ENCODE assay signal across 13 cellular contexts in genomic region chr16:23837553-23838308, GRCh38. TPM values are rescaled to one million over a fixed set of nuclear protein-coding genes. Genes with fewer than 3 reads are reported as not detected.
DNase-seq lines count a peak whose midpoint lies in the region; ATAC-seq and TF ChIP-seq lines count a peak whose summit lies in the region.
"Had no signal": no experiment of that assay in that cellular context is flagged by ENCODE, and none has a peak within 500 bp of the region (broad histone marks: within the 10 kb centered on the region; RNA-seq: fewer than 3 reads in every experiment).

No MANE protein-coding gene starts in this region.

- no peak for ATAC-seq in CD8-positive, alpha-beta T cell
- no peak for ATAC-seq in activated naive CD8-positive, alpha-beta T cell treated with anti-CD3 and anti-CD28 coated beads, Interleukin-2, amount 50 U/mL, for 24 hours
- ATAC-seq in natural killer cell treated with Interleukin-12 subunit alpha and Interleukin-12 subunit beta and Interleukin-15 and Interleukin-18, amount 100 ng/mL, for 72 hours, result no peak
- no peak for ATAC-seq in GM18498 (IDR thresholded peaks at IDR 0.05; ENCODE audit: unreplicated experiment)

- POLR2A ChIA-PET in CD8-positive, alpha-beta T cell (lab: Charles Lee), result interaction anchor here (1.0 to 1.6 kb wide), 5 partner anchors 11 to 59 kb away, joined by 3 to 6 read pairs (median 4); no protein-coding TSS in a partner anchor

- peaks cover 58% of the 10 kb centered on the region for H3K4me1 ChIP-seq in CD8-positive, alpha-beta T cell (ENCODE audit: insufficient read depth, low read length)
- H3K4me1 ChIP-seq in HUES64 (ENCODE audit: insufficient read depth, low read length) (peaks cover 8% of the 10 kb centered on the region; the same call in 1 of the 2 replicates), SJCRH30 (no peaks in the 10 kb centered on the region)

- H3K36me3 ChIP-seq in CD8-positive, alpha-beta T cell (ENCODE audit: insufficient read depth, low read length), result no peaks in the 10 kb centered on the region
- H3K36me3 ChIP-seq in HUES64 (ENCODE audit: insufficient read depth, low read length) (no peaks in the 10 kb centered on the region), SJCRH30 (no peaks in the 10 kb centered on the region), MG63 (no peaks in the 10 kb centered on the region)

- no peak for DNase-seq in CD8-positive, alpha-beta T cell
- DNase-seq in activated naive CD8-positive, alpha-beta T cell treated with anti-CD3 and anti-CD28 coated beads, Interleukin-2, amount 50 U/mL, for 24 hours, result no peak
- DNase-seq in natural killer cell treated with Interleukin-12 subunit alpha and Interleukin-12 subunit beta and Interleukin-15 and Interleukin-18, amount 100 ng/mL, for 72 hours (ENCODE audit: low spot score), result no peak
- DNase-seq in SJCRH30 (no peak), MG63 (no peak), NCI-H1417 (lab: John Stamatoyannopoulos, UW) (no peak)
- DNase-seq: amniotic stem cell, DMS79, NCI-H2171 treated with DMSO at 0.1 percent for 48 hours, T1000 had no signal

- H3K27me3 ChIP-seq in CD8-positive, alpha-beta T cell (ENCODE audit: insufficient read depth, low read length), result no peaks in the 10 kb centered on the region
- H3K27me3 ChIP-seq in HUES64 (ENCODE audit: insufficient read depth, low read length) (peaks cover 63% of the 10 kb centered on the region), SJCRH30 (no peaks in the 10 kb centered on the region), MG63 (peaks cover 43% of the 10 kb centered on the region)

- H3K27me3 Mint-ChIP-seq in CD8-positive, alpha-beta T cell (ENCODE audit: low read depth), result no peaks in the 10 kb centered on the region
- H3K27me3 Mint-ChIP-seq in activated naive CD8-positive, alpha-beta T cell treated with anti-CD3 and anti-CD28 coated beads, Interleukin-2, amount 50 U/mL, for 24 hours, result no peaks in the 10 kb centered on the region
- H3K27me3 Mint-ChIP-seq in natural killer cell treated with Interleukin-12 subunit alpha and Interleukin-12 subunit beta and Interleukin-15 and Interleukin-18, amount 100 ng/mL, for 72 hours, result no peaks in the 10 kb centered on the region

- H3K9me3 Mint-ChIP-seq in CD8-positive, alpha-beta T cell, result no peaks in the 10 kb centered on the region
- H3K9me3 Mint-ChIP-seq in activated naive CD8-positive, alpha-beta T cell treated with anti-CD3 and anti-CD28 coated beads, Interleukin-2, amount 50 U/mL, for 24 hours, result no peaks in the 10 kb centered on the region
- H3K9me3 Mint-ChIP-seq in natural killer cell treated with Interleukin-12 subunit alpha and Interleukin-12 subunit beta and Interleukin-15 and Interleukin-18, amount 100 ng/mL, for 72 hours, result no peaks in the 10 kb centered on the region

- WGBS in HUES64, result 66% methylated on average over 16 of the region's 16 CpGs

- CTCF ChIA-PET in CD8-positive, alpha-beta T cell (lab: Charles Lee), result interaction anchor here (0.7 to 4.2 kb wide), 11 partner anchors 12 to 173 kb away, joined by 3 to 18 read pairs (median 5); no protein-coding TSS in a partner anchor

- intact Hi-C loops in CD8-positive, alpha-beta T cell (cut with DNase I, micrococcal nuclease), result loop anchor here (1.0 to 10.0 kb wide), 7 partner anchors 27 to 697 kb away; partner anchors contain the start of genes COG7 (in 1 of the 2) and RBBP6 (in 1 of the 2)

- H3K4me3 ChIP-seq in CD8-positive, alpha-beta T cell (ENCODE audit: low read depth, low read length), result peak overlapping the region; percentile 93
- peak overlapping the region; percentile 68; the same call in 1 of the 2 replicates for H3K4me3 ChIP-seq in HUES64 (ENCODE audit: low read length)
- H3K4me3 ChIP-seq in SJCRH30, result no peak overlapping the region
- H3K4me3 ChIP-seq in MG63, result no peak overlapping the region
- H3K4me3 ChIP-seq: mucosa of descending colon had no signal

- H3K9ac ChIP-seq in HUES64 (ENCODE audit: low read depth, low read length), result no peak overlapping the region

- peaks cover 35% of the 10 kb centered on the region for H3K36me3 Mint-ChIP-seq in CD8-positive, alpha-beta T cell
- peaks cover 24% of the 10 kb centered on the region for H3K36me3 Mint-ChIP-seq in activated naive CD8-positive, alpha-beta T cell treated with anti-CD3 and anti-CD28 coated beads, Interleukin-2, amount 50 U/mL, for 24 hours (ENCODE audit: low read depth)
- H3K36me3 Mint-ChIP-seq in natural killer cell treated with Interleukin-12 subunit alpha and Interleukin-12 subunit beta and Interleukin-15 and Interleukin-18, amount 100 ng/mL, for 72 hours, result peaks cover 14% of the 10 kb centered on the region

- H3K4me1 Mint-ChIP-seq in CD8-positive, alpha-beta T cell (ENCODE audit: low read depth), result peaks cover 67% of the 10 kb centered on the region
- H3K4me1 Mint-ChIP-seq in activated naive CD8-positive, alpha-beta T cell treated with anti-CD3 and anti-CD28 coated beads, Interleukin-2, amount 50 U/mL, for 24 hours, result peaks cover 74% of the 10 kb centered on the region
- peaks cover 65 to 75% of the 10 kb centered on the region in 2 donors for H3K4me1 Mint-ChIP-seq in natural killer cell treated with Interleukin-12 subunit alpha and Interleukin-12 subunit beta and Interleukin-15 and Interleukin-18, amount 100 ng/mL, for 72 hours (ENCODE audit: low read depth in 2 of 2)

- H3K27ac Mint-ChIP-seq in CD8-positive, alpha-beta T cell, result peak overlapping the region; percentile 91
- peak overlapping the region; percentile 89 for H3K27ac Mint-ChIP-seq in activated naive CD8-positive, alpha-beta T cell treated with anti-CD3 and anti-CD28 coated beads, Interleukin-2, amount 50 U/mL, for 24 hours
- H3K27ac Mint-ChIP-seq in natural killer cell treated with Interleukin-12 subunit alpha and Interleukin-12 subunit beta and Interleukin-15 and Interleukin-18, amount 100 ng/mL, for 72 hours, result peak overlapping the region; percentile 90 to 93

- no peak for TF ChIP-seq CTCF in CD8-positive, alpha-beta T cell (IDR thresholded peaks at IDR 0.05)

- no peaks in the 10 kb centered on the region for H3K9me3 ChIP-seq in CD8-positive, alpha-beta T cell (ENCODE audit: low read length)
- no peaks in the 10 kb centered on the region for H3K9me3 ChIP-seq in HUES64 (ENCODE audit: insufficient read depth, low read depth, low read length)
- no peaks in the 10 kb centered on the region for H3K9me3 ChIP-seq in SJCRH30 (replicated peaks)
- H3K9me3 ChIP-seq in MG63, result no peaks in the 10 kb centered on the region
- H3K9me3 ChIP-seq: mucosa of descending colon had no signal

- H3K27ac ChIP-seq in CD8-positive, alpha-beta T cell (ENCODE audit: low read depth, low read length), result peak overlapping the region; percentile 44
- no peak overlapping the region for H3K27ac ChIP-seq in HUES64 (ENCODE audit: low read depth, low read length)
- no peak overlapping the region for H3K27ac ChIP-seq in SJCRH30

- peak overlapping the region; percentile 99 for H3K4me3 Mint-ChIP-seq in CD8-positive, alpha-beta T cell
- peak overlapping the region; percentile 99 for H3K4me3 Mint-ChIP-seq in activated naive CD8-positive, alpha-beta T cell treated with anti-CD3 and anti-CD28 coated beads, Interleukin-2, amount 50 U/mL, for 24 hours
- peak overlapping the region; percentile 98 for H3K4me3 Mint-ChIP-seq in natural killer cell treated with Interleukin-12 subunit alpha and Interleukin-12 subunit beta and Interleukin-15 and Interleukin-18, amount 100 ng/mL, for 72 hours

RNA-seq across cellular contexts. Expression of gene PRKCB, which starts 1.9 kb away (rescaled TPM):
- total RNA-seq in CD8-positive, alpha-beta T cell, result 10 to 100 TPM; 62.8 to 64.4 TPM
- polyA plus RNA-seq in HUES64 (2013, experiment 1 of 2), result 5.1 TPM
- polyA plus RNA-seq in HUES64 (2013, experiment 2 of 2), result 6.2 TPM
- total RNA-seq in natural killer cell treated with Interleukin-12 subunit alpha and Interleukin-12 subunit beta and Interleukin-15 and Interleukin-18, amount 100 ng/mL, for 72 hours, result 100 to 1,000 TPM; 193 to 273 TPM
- not detected in 2 replicates for total RNA-seq in SJCRH30 (2014; rRNA removed; shearing (Covaris generic))
- total RNA-seq in MG63 (2014; rRNA removed; shearing (Covaris generic); ENCODE audit: low replicate concordance), result 0.02 TPM in 1 of 2 replicates, not detected in the other

Comparison
In these comparisons a context has a peak if more than half of its experiments do, and no peak if none do; other contexts are left out.
1. H3K4me3 ChIP-seq: peak in CD8-positive, alpha-beta T cell (single experiment) and HUES64 (single experiment); none in SJCRH30 (single experiment) and MG63 (single experiment).
2. RNA of gene PRKCB, which starts 1.9 kb away (total RNA-seq): 193 to 273 TPM in natural killer cell treated with Interleukin-12 subunit alpha and Interleukin-12 subunit beta and Interleukin-15 and Interleukin-18, amount 100 ng/mL, for 72 hours and 62.8 to 64.4 TPM in CD8-positive, alpha-beta T cell; not detected in SJCRH30 and 0.02 TPM in MG63; every median in the first group is over 10 times any median in the second.
3. Peak in every context shown above with its lines, with median percentiles within 50 percentile points of each other: H3K27ac Mint-ChIP-seq and H3K4me3 Mint-ChIP-seq.